ENCODE assay signal across 32 cellular contexts in the genomic region with DNA sequence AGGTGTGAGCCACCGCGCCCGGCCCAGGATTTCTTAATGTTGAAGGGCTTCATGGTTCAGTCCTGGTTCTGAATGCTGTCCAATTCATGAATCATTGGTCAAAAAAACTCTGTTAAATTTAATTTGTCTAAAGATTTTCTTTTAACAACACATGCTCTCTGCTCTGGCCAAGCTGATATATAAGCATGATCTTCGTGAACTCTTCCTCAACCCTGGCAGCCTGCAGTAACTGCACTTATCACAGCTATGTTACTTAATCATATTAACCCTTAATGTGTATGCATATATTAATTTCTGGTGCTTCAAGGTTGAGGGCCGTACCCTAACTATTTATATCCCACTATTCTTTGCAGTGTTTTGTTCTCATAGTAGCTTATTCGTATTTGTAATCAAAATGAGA. TPM values are rescaled to one million over a fixed set of nuclear protein-coding genes. Genes with fewer than 3 reads are reported as not detected.
"Had no signal": no experiment of that assay in that cellular context is flagged by ENCODE, and none has a peak within 500 bp of the region (broad histone marks: within the 10 kb centered on the region; RNA-seq: fewer than 3 reads in every experiment).

No MANE protein-coding gene starts in this region.

- H3K27me3 ChIP-seq: body of pancreas, brain microvascular endothelial cell, breast epithelium had no signal

- H3K27ac ChIP-seq: body of pancreas, brain microvascular endothelial cell, breast epithelium, WERI-Rb-1 had no signal

- H3K4me1 ChIP-seq: body of pancreas, breast epithelium had no signal

- H3K4me3 ChIP-seq: body of pancreas, breast epithelium had no signal

- DNase-seq: activated CD4-positive, alpha-beta memory T cell treated with anti-CD3 and anti-CD28 coated beads, Interleukin-2, amount 10 ng/mL, durations not matched to agents 7 days and 5 days; activated CD4-positive, alpha-beta T cell treated with anti-CD3 and anti-CD28 coated beads for 1 hour; activated CD4-positive, alpha-beta T cell treated with anti-CD3 and anti-CD28 coated beads for 36 hours; activated CD4-positive, alpha-beta T cell treated with anti-CD3 and anti-CD28 coated beads for 48 hours; activated CD4-positive, alpha-beta T cell treated with anti-CD3 and anti-CD28 coated beads, Interleukin-2, amount 10 ng/mL, durations not matched to agents 7 days and 5 days; activated CD4-positive, alpha-beta T cell treated with anti-CD3 and anti-CD28 coated beads, Interleukin-2, amount 50 U/mL, for 48 hours; activated CD4-positive, CD25-positive, alpha-beta regulatory T cell; activated CD8-positive, alpha-beta memory T cell treated with anti-CD3 and anti-CD28 coated beads for 24 hours; activated CD8-positive, alpha-beta memory T cell treated with anti-CD3 and anti-CD28 coated beads, Interleukin-2, amount 10 ng/mL, durations not matched to agents 7 days and 5 days; activated CD8-positive, alpha-beta memory T cell treated with anti-CD3 and anti-CD28 coated beads, Interleukin-2, amount 50 U/mL, for 48 hours; activated CD8-positive, alpha-beta T cell treated with anti-CD3 and anti-CD28 coated beads, Interleukin-2, amount 10 ng/mL, durations not matched to agents 7 days and 5 days; activated effector memory CD4-positive, alpha-beta T cell treated with Interleukin-2 at 50 U/mL for 16 hours; activated gamma-delta T cell; activated naive CD4-positive, alpha-beta T cell treated with anti-CD3 and anti-CD28 coated beads, Interleukin-2, amount 10 ng/mL, durations not matched to agents 7 days and 5 days; activated naive CD4-positive, alpha-beta T cell treated with Interleukin-2 at 50 U/mL for 16 hours; activated naive CD8-positive, alpha-beta T cell treated with anti-CD3 and anti-CD28 coated beads, Interleukin-2, amount 10 ng/mL, durations not matched to agents 7 days and 5 days; activated naive CD8-positive, alpha-beta T cell treated with anti-CD3 and anti-CD28 coated beads, Interleukin-2, amount 50 U/mL, for 24 hours; activated T-cell treated with anti-CD3 and anti-CD28 coated beads, Interleukin-2, amount 50 U/mL, for 24 hours; activated T-cell treated with anti-CD3 and anti-CD28 coated beads, Interleukin-2, amount 50 U/mL, for 48 hours; amygdala; anterior cingulate cortex; body of pancreas; brain microvascular endothelial cell; central memory CD4-positive, alpha-beta T cell; T-helper 1 cell; T-helper 2 cell; T-helper 9 cell; WERI-Rb-1 had no signal

- H3K36me3 ChIP-seq: brain microvascular endothelial cell, breast epithelium, WERI-Rb-1 had no signal

- ATAC-seq: activated CD4-positive, alpha-beta T cell treated with anti-CD3 and anti-CD28 coated beads for 36 hours; activated CD4-positive, CD25-positive, alpha-beta regulatory T cell treated with anti-CD3 and anti-CD28 coated beads, Interleukin-2, amount 50 U/mL, for 24 hours; activated CD8-positive, alpha-beta memory T cell treated with anti-CD3 and anti-CD28 coated beads, Interleukin-2, amount 10 ng/mL, durations not matched to agents 7 days and 5 days; activated CD8-positive, alpha-beta T cell treated with anti-CD3 and anti-CD28 coated beads, Interleukin-2, amount 10 ng/mL, durations not matched to agents 7 days and 5 days; activated naive CD8-positive, alpha-beta T cell treated with anti-CD3 and anti-CD28 coated beads, Interleukin-2, amount 50 U/mL, for 24 hours; body of pancreas; WTC11 had no signal

- H3K9me3 ChIP-seq: body of pancreas, breast epithelium had no signal

RNA-seq across cellular contexts. Expression of a gene that starts 29.4 kb away (rescaled TPM):
- total RNA-seq: activated CD4-positive, alpha-beta memory T cell treated with anti-CD3 and anti-CD28 coated beads, Interleukin-2, amount 10 ng/mL, durations not matched to agents 7 days and 5 days; activated CD4-positive, alpha-beta T cell treated with anti-CD3 and anti-CD28 coated beads for 36 hours; activated CD4-positive, alpha-beta T cell treated with anti-CD3 and anti-CD28 coated beads, Interleukin-2, amount 10 ng/mL, durations not matched to agents 7 days and 5 days; activated CD8-positive, alpha-beta memory T cell treated with anti-CD3 and anti-CD28 coated beads, Interleukin-2, amount 10 ng/mL, durations not matched to agents 7 days and 5 days; activated CD8-positive, alpha-beta T cell treated with anti-CD3 and anti-CD28 coated beads, Interleukin-2, amount 10 ng/mL, durations not matched to agents 7 days and 5 days; activated naive CD8-positive, alpha-beta T cell treated with anti-CD3 and anti-CD28 coated beads, Interleukin-2, amount 10 ng/mL, durations not matched to agents 7 days and 5 days; activated T-helper 2 cell treated with anti-CD3 and anti-CD28 coated beads, Interferon-gamma antibody, Interleukin-2, Interleukin-4, amounts not matched to agents 10 μg/mL and 5 μg/mL and 100 μg/mL, durations not matched to agents 14 hours and 24 hours and 36 hours had no signal
